1 cellular context compared by ENCODE assay signal in genomic region chr10:42755591-42756093, GRCh38.
TF ChIP-seq lines count a peak whose summit lies in the region.

No MANE protein-coding gene starts in this region.

TF ChIP-seq in K562, 482 proteins besides CTCF, POLR2A, EP300 and RAD21 (continued from another document):
- peak; percentile 46; the same call in 1 of the 2 replicates for TF ChIP-seq TFAP4 (CRISPR knock-in tag; IDR thresholded peaks at IDR 0.05; ENCODE audit: borderline replicate concordance)
- no peak for TF ChIP-seq ZNF232 (CRISPR knock-in tag; IDR thresholded peaks at IDR 0.05)
